ENCODE assay signal across 1 cellular context in the genomic region with DNA sequence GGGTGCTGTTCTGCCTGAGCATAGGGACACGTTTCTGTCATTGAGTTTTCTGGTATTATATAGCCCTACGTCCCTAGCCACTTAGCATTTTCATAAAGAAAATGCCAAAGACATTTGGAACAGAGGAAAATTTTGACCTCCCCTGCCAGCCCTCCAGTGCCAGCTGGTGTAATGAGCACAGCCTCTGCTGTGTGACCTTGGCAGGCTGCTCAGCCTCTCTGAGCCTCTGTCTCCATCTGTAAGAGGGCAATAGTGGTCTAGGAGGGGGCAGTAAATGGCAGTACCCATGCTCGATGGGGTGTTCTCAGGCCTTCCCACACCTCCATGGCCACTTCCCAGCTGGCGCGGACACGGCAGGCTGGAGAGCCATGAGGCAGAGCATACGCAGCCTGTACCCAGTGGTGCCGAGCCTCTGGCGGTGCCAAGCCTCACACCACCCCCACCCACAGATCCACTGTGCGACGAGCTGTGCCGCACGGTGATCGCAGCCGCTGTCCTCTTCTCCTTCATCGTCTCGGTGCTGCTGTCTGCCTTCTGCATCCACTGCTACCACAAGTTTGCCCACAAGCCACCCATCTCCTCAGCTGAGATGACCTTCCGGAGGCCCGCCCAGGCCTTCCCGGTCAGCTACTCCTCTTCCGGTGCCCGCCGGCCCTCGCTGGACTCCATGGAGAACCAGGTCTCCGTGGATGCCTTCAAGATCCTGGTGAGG.
TF ChIP-seq lines count a peak whose summit lies in the region.

No MANE protein-coding gene starts in this region.

TF ChIP-seq in GM23338, 12 proteins besides CTCF, POLR2A, EP300 and RAD21 (continued from another document):
- TF ChIP-seq, protein P1, sequence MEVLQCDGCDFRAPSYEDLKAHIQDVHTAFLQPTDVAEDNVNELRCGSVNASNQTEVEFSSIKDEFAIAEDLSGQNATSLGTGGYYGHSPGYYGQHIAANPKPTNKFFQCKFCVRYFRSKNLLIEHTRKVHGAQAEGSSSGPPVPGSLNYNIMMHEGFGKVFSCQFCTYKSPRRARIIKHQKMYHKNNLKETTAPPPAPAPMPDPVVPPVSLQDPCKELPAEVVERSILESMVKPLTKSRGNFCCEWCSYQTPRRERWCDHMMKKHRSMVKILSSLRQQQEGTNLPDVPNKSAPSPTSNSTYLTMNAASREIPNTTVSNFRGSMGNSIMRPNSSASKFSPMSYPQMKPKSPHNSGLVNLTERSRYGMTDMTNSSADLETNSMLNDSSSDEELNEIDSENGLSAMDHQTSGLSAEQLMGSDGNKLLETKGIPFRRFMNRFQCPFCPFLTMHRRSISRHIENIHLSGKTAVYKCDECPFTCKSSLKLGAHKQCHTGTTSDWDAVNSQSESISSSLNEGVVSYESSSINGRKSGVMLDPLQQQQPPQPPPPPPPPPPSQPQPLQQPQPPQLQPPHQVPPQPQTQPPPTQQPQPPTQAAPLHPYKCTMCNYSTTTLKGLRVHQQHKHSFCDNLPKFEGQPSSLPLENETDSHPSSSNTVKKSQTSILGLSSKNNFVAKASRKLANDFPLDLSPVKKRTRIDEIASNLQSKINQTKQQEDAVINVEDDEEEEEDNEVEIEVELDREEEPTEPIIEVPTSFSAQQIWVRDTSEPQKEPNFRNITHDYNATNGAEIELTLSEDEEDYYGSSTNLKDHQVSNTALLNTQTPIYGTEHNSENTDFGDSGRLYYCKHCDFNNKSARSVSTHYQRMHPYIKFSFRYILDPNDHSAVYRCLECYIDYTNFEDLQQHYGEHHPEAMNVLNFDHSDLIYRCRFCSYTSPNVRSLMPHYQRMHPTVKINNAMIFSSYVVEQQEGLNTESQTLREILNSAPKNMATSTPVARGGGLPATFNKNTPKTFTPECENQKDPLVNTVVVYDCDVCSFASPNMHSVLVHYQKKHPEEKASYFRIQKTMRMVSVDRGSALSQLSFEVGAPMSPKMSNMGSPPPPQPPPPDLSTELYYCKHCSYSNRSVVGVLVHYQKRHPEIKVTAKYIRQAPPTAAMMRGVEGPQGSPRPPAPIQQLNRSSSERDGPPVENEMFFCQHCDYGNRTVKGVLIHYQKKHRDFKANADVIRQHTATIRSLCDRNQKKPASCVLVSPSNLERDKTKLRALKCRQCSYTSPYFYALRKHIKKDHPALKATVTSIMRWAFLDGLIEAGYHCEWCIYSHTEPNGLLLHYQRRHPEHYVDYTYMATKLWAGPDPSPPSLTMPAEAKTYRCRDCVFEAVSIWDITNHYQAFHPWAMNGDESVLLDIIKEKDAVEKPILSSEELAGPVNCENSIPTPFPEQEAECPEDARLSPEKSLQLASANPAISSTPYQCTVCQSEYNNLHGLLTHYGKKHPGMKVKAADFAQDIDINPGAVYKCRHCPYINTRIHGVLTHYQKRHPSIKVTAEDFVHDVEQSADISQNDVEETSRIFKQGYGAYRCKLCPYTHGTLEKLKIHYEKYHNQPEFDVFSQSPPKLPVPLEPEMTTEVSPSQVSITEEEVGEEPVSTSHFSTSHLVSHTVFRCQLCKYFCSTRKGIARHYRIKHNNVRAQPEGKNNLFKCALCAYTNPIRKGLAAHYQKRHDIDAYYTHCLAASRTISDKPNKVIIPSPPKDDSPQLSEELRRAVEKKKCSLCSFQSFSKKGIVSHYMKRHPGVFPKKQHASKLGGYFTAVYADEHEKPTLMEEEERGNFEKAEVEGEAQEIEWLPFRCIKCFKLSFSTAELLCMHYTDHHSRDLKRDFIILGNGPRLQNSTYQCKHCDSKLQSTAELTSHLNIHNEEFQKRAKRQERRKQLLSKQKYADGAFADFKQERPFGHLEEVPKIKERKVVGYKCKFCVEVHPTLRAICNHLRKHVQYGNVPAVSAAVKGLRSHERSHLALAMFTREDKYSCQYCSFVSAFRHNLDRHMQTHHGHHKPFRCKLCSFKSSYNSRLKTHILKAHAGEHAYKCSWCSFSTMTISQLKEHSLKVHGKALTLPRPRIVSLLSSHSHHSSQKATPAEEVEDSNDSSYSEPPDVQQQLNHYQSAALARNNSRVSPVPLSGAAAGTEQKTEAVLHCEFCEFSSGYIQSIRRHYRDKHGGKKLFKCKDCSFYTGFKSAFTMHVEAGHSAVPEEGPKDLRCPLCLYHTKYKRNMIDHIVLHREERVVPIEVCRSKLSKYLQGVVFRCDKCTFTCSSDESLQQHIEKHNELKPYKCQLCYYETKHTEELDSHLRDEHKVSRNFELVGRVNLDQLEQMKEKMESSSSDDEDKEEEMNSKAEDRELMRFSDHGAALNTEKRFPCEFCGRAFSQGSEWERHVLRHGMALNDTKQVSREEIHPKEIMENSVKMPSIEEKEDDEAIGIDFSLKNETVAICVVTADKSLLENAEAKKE (CRISPR knock-in tag; IDR thresholded peaks at IDR 0.05) = no peak
- TF ChIP-seq, protein P2, sequence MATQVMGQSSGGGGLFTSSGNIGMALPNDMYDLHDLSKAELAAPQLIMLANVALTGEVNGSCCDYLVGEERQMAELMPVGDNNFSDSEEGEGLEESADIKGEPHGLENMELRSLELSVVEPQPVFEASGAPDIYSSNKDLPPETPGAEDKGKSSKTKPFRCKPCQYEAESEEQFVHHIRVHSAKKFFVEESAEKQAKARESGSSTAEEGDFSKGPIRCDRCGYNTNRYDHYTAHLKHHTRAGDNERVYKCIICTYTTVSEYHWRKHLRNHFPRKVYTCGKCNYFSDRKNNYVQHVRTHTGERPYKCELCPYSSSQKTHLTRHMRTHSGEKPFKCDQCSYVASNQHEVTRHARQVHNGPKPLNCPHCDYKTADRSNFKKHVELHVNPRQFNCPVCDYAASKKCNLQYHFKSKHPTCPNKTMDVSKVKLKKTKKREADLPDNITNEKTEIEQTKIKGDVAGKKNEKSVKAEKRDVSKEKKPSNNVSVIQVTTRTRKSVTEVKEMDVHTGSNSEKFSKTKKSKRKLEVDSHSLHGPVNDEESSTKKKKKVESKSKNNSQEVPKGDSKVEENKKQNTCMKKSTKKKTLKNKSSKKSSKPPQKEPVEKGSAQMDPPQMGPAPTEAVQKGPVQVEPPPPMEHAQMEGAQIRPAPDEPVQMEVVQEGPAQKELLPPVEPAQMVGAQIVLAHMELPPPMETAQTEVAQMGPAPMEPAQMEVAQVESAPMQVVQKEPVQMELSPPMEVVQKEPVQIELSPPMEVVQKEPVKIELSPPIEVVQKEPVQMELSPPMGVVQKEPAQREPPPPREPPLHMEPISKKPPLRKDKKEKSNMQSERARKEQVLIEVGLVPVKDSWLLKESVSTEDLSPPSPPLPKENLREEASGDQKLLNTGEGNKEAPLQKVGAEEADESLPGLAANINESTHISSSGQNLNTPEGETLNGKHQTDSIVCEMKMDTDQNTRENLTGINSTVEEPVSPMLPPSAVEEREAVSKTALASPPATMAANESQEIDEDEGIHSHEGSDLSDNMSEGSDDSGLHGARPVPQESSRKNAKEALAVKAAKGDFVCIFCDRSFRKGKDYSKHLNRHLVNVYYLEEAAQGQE (IDR thresholded peaks at IDR 0.05; ENCODE audit: unreplicated experiment) = no peak
- TF ChIP-seq EZH2 (IDR thresholded peaks at IDR 0.05; ENCODE audit: low read depth, unreplicated experiment) = no peak
- TF ChIP-seq, protein P3, sequence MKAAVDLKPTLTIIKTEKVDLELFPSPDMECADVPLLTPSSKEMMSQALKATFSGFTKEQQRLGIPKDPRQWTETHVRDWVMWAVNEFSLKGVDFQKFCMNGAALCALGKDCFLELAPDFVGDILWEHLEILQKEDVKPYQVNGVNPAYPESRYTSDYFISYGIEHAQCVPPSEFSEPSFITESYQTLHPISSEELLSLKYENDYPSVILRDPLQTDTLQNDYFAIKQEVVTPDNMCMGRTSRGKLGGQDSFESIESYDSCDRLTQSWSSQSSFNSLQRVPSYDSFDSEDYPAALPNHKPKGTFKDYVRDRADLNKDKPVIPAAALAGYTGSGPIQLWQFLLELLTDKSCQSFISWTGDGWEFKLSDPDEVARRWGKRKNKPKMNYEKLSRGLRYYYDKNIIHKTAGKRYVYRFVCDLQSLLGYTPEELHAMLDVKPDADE (IDR thresholded peaks at IDR 0.05) = no peak
- TF ChIP-seq CREB1 (CRISPR knock-in tag; IDR thresholded peaks at IDR 0.05; ENCODE audit: low read depth) = no peak
- TF ChIP-seq ZNF114 (CRISPR knock-in tag; IDR thresholded peaks at IDR 0.05) = no peak
- no peak for TF ChIP-seq POLR2AphosphoS5 (IDR thresholded peaks at IDR 0.05; ENCODE audit: low read depth)
